ENCODE assay signal across 9 cellular contexts in the genomic region with DNA sequence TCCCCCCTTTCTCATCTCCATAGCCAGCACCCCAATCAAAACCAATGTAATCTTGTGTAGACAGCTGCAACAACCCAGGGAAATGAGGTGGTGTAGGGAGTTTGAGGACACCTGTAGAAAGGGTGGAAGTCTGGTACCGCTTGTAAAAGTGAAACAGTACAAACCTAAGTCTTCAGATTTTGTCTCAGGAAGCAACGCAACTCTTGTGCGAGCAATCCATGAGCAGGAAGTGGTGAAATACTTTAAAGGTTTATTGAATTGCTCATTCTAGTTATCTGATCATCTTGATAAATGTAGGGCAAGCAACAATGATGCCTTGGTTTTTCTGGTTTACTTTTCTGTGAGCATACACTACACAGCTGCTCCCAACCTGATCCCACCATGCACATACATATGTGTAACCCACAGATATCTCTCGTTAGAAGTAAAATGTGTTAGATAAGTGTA.
A peak's percentile ranks its signal among the peaks of the same experiment; 100 is the strongest.
DNase-seq lines count a peak whose midpoint lies in the region; ATAC-seq and TF ChIP-seq lines count a peak whose summit lies in the region.
"Had no signal": no experiment of that assay in that cellular context is flagged by ENCODE, and none has a peak within 500 bp of the region (broad histone marks: within the 10 kb centered on the region; RNA-seq: fewer than 3 reads in every experiment).

No MANE protein-coding gene starts in this region.

- H3K4me3 ChIP-seq in AG09309 (ENCODE audit: control insufficient read depth, low read depth, low read length) (no peak overlapping the region), LNCaP clone FGC (ENCODE audit: low read depth, low read length) (no peak overlapping the region)
- H3K4me3 ChIP-seq: cardiac muscle cell had no signal

- ATAC-seq in activated T-cell treated with anti-CD3 and anti-CD28 coated beads, Interleukin-2, amount 50 U/mL, for 72 hours (replicated peaks in 1 of 2): peak; percentile 90 to 92
- ATAC-seq in GM21390 (IDR thresholded peaks at IDR 0.05; ENCODE audit: unreplicated experiment): no peak

- peak overlapping the region; percentile 78 to 89 for H3K4me3 Mint-ChIP-seq in activated T-cell treated with anti-CD3 and anti-CD28 coated beads, Interleukin-2, amount 50 U/mL, for 72 hours

- no peaks in the 10 kb centered on the region for H3K9me3 Mint-ChIP-seq in activated T-cell treated with anti-CD3 and anti-CD28 coated beads, Interleukin-2, amount 50 U/mL, for 72 hours

- H3K36me3 Mint-ChIP-seq in activated T-cell treated with anti-CD3 and anti-CD28 coated beads, Interleukin-2, amount 50 U/mL, for 72 hours (ENCODE audit: insufficient read depth in 2 of 2): peaks cover 1 to 3% of the 10 kb centered on the region in 2 donors

- TF ChIP-seq CTCF in AG09309 (IDR thresholded peaks at IDR 0.05; ENCODE audit: control insufficient read depth, insufficient read depth, low read depth, low read length, missing control alignments) (no peak), LNCaP clone FGC (IDR thresholded peaks at IDR 0.05; ENCODE audit: control insufficient read depth, extremely low read depth, insufficient read depth) (no peak)

- H3K27me3 Mint-ChIP-seq in activated T-cell treated with anti-CD3 and anti-CD28 coated beads, Interleukin-2, amount 50 U/mL, for 72 hours (ENCODE audit: low read depth): no peaks in the 10 kb centered on the region

- peak; percentile 46 for DNase-seq in AG09309 (ENCODE audit: low read depth)
- peak; percentile 18 for DNase-seq in LNCaP clone FGC (ENCODE audit: low read depth)
- DNase-seq in activated T-cell treated with anti-CD3 and anti-CD28 coated beads, Interleukin-2, amount 50 U/mL, for 72 hours: peak; percentile 51 to 60
- DNase-seq in kidney glomerular epithelial cell (lab: John Stamatoyannopoulos, UW): peak; percentile 37
- no peak for DNase-seq in UCSD-AML1 (lab: John Stamatoyannopoulos, UW; ENCODE audit: unreplicated experiment)
- no peak for DNase-seq in NCI-H146 treated with DMSO at 0.1 percent for 48 hours (lab: John Stamatoyannopoulos, UW; ENCODE audit: unreplicated experiment)
- DNase-seq in GM19238 (ENCODE audit: insufficient read length, low spot score): no peak

- peaks cover 67% of the 10 kb centered on the region for H3K4me1 Mint-ChIP-seq in activated T-cell treated with anti-CD3 and anti-CD28 coated beads, Interleukin-2, amount 50 U/mL, for 72 hours (ENCODE audit: low read depth)

- H3K27ac Mint-ChIP-seq in activated T-cell treated with anti-CD3 and anti-CD28 coated beads, Interleukin-2, amount 50 U/mL, for 72 hours: peak overlapping the region; percentile 92

Comparison
In these comparisons a context has a peak if more than half of its experiments do, and no peak if none do; other contexts are left out.
1. DNase-seq: peak in AG09309 (single experiment), LNCaP clone FGC (single experiment), activated T-cell treated with anti-CD3 and anti-CD28 coated beads, Interleukin-2, amount 50 U/mL, for 72 hours (2 of 2) and kidney glomerular epithelial cell (single experiment); none in UCSD-AML1 (single experiment), NCI-H146 treated with DMSO at 0.1 percent for 48 hours (single experiment) and GM19238 (single experiment).